30 cellular contexts compared by ENCODE assay signal in the genomic region with DNA sequence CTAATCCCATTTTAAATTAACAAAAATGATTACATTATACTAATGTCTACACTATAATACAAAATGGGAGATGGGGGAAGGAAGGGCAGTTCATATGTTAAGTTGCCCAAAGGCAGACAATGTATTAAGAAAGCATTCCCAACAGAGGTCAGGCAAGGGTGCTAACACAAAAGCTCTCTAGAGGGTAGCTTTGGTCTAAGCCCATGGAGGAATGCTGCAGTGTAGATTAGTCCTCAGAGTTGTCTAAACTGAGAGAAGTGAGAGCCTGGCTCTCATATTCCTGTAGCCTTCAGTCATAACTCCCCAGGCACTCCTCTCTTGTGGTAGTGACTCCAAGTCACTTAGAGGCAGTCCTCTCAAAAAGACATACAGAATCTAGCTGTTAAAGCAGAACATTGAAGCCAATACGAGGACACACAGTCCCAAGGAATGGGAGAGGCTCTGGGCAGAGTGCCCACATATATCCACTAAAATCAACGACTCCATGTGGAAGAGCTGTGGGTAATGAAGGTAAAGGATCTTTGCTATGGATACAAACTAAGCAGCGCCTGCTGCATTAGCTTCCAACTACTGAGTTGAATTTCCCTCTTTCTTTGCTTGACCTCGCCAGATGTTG. TPM values are rescaled to one million over a fixed set of nuclear protein-coding genes. Genes with fewer than 3 reads are reported as not detected.
A peak's percentile ranks its signal among the peaks of the same experiment; 100 is the strongest.
DNase-seq lines count a peak whose midpoint lies in the region; ATAC-seq and TF ChIP-seq lines count a peak whose summit lies in the region.
"Had no signal": no experiment of that assay in that cellular context is flagged by ENCODE, and none has a peak within 500 bp of the region (broad histone marks: within the 10 kb centered on the region; RNA-seq: fewer than 3 reads in every experiment).

No MANE protein-coding gene starts in this region.

- H3K27me3 ChIP-seq in Panc1 (ENCODE audit: control insufficient read depth, insufficient read depth, low read length) = no peaks in the 10 kb centered on the region
- no peaks in the 10 kb centered on the region for H3K27me3 ChIP-seq in iPS-20b (ENCODE audit: insufficient read depth, low read length)
- H3K27me3 ChIP-seq in stomach = no peaks in the 10 kb centered on the region
- H3K27me3 ChIP-seq: colonic mucosa, left lung, SJCRH30, thyroid gland had no signal

- POLR2A ChIA-PET in Panc1 (lab: Charles Lee) = no interaction called here

- 58 to 67% (median 63%) methylated on average over 4 of the region's 4 CpGs for WGBS in stomach, 5 donors

- peaks cover 2% of the 10 kb centered on the region; the same call in 1 of the 2 replicates for H3K4me1 ChIP-seq in Panc1 (ENCODE audit: control insufficient read depth, insufficient read depth, low read length)
- H3K4me1 ChIP-seq in iPS-20b (ENCODE audit: insufficient read depth, low read length) = peaks cover 34% of the 10 kb centered on the region
- H3K4me1 ChIP-seq in stomach = peaks cover 0 to 27% (median 12%) of the 10 kb centered on the region in 4 donors
- H3K4me1 ChIP-seq: SJCRH30, thyroid gland had no signal

- peak; percentile 3 for DNase-seq in NCI-H82 (lab: John Stamatoyannopoulos, UW)
- DNase-seq in NCI-H82 treated with DMSO at 0.1 percent for 48 hours (lab: John Stamatoyannopoulos, UW; ENCODE audit: unreplicated experiment) = no peak
- DNase-seq in Panc1 (ENCODE audit: low read depth, low spot score) = no peak
- no peak for DNase-seq in stomach
- DNase-seq in mucosa of gallbladder (ENCODE audit: low spot score) = no peak
- no peak for DNase-seq in epidermal melanocyte (ENCODE audit: insufficient read length, low spot score)
- DNase-seq: activated CD4-positive, alpha-beta memory T cell treated with anti-CD3 and anti-CD28 coated beads for 36 hours; activated CD4-positive, CD25-positive, alpha-beta regulatory T cell treated with anti-CD3 and anti-CD28 coated beads, Interleukin-2, amount 50 U/mL, for 72 hours; activated CD8-positive, alpha-beta memory T cell treated with anti-CD3 and anti-CD28 coated beads, Interleukin-2, amount 50 U/mL, for 4 hours; AML-193; CD8-positive, alpha-beta memory T cell; colonic mucosa; effector memory CD8-positive, alpha-beta T cell; Kasumi-1; left lung; naive thymus-derived CD8-positive, alpha-beta T cell; NCI-H1048; NCI-H187; NCI-H524; SJCRH30; stimulated activated CD4-positive, alpha-beta T cell treated with anti-CD3 and anti-CD28 coated beads, Interleukin-1b, Interleukin-23, amount 100 ng/mL, for 48 hours; stimulated activated CD8-positive, alpha-beta memory T cell treated with anti-CD3 and anti-CD28 coated beads, Interleukin-4, amount 100 ng/mL, for 48 hours; stimulated activated naive CD8-positive, alpha-beta T cell treated with anti-CD3 and anti-CD28 coated beads, Interleukin-15, amount 100 ng/mL, for 72 hours; T-helper 1 cell; thyroid gland had no signal

- BruUV-seq in Panc1 (replicated peaks; lab: Mats Ljungman, UMichigan) = no TSS peak

- ATAC-seq in Panc1 (peak; percentile 58), HG02610 (IDR thresholded peaks at IDR 0.05; ENCODE audit: unreplicated experiment) (no peak)
- ATAC-seq: effector memory CD8-positive, alpha-beta T cell; esophagus mucosa; HCT116; left lung; naive thymus-derived CD8-positive, alpha-beta T cell; stimulated activated naive CD8-positive, alpha-beta T cell treated with anti-CD3 and anti-CD28 coated beads, Interleukin-15, amount 100 ng/mL, for 72 hours had no signal

- no peak overlapping the region for H3K9ac ChIP-seq in iPS-20b (ENCODE audit: low read depth, low read length)

- TF ChIP-seq POLR2A in stomach (IDR thresholded peaks at IDR 0.05) = no peak

- no peak for TF ChIP-seq EP300 in stomach (IDR thresholded peaks at IDR 0.05)

- CTCF ChIA-PET in Panc1 (lab: Charles Lee) = interaction anchor here (1.2 kb wide), 1 partner anchor 13 kb away, joined by 3 read pairs; no protein-coding TSS in a partner anchor

- intact Hi-C loops in Panc1 (cut with micrococcal nuclease; ENCODE audit: unreplicated experiment) = no loop called here
- intact Hi-C loops in stomach (cut with DNase I; ENCODE audit: low total_unique reads) = no loop called here

- H3K36me3 ChIP-seq in Panc1 (ENCODE audit: control insufficient read depth, insufficient read depth, low read length) (no peaks in the 10 kb centered on the region), iPS-20b (ENCODE audit: insufficient read depth, low read depth, low read length) (no peaks in the 10 kb centered on the region), stomach (no peaks in the 10 kb centered on the region)
- H3K36me3 ChIP-seq: colonic mucosa, left lung, SJCRH30, thyroid gland had no signal

- no peaks in the 10 kb centered on the region for H3K9me3 ChIP-seq in Panc1 (ENCODE audit: control insufficient read depth, insufficient read depth, low read depth, low read length)
- no peaks in the 10 kb centered on the region for H3K9me3 ChIP-seq in iPS-20b (ENCODE audit: insufficient read depth, low read depth, low read length)
- no peaks in the 10 kb centered on the region for H3K9me3 ChIP-seq in stomach
- H3K9me3 ChIP-seq: colonic mucosa, left lung, SJCRH30, thyroid gland had no signal

- H3K27ac ChIP-seq in Panc1 (ENCODE audit: low read length) (no peak overlapping the region), iPS-20b (ENCODE audit: low read length) (no peak overlapping the region), stomach (peak overlapping the region in 3 of 5 donors; percentile 9 to 44 (median 13))
- H3K27ac ChIP-seq: colonic mucosa, left lung, SJCRH30, skin epidermis, thyroid gland had no signal

- H3K4me3 ChIP-seq in Panc1 (ENCODE audit: low read depth in 2 of 2, low read length in 2 of 2) = no peak overlapping the region
- 0 out of 2 replicates have a peak overlapping the region, but pooled peaks have one; percentile 16 for H3K4me3 ChIP-seq in iPS-20b (ENCODE audit: low read length)
- H3K4me3 ChIP-seq in stomach = no peak overlapping the region
- H3K4me3 ChIP-seq: colonic mucosa, left lung, SJCRH30, skin epidermis, thyroid gland had no signal

- TF ChIP-seq CTCF in Panc1 (IDR thresholded peaks at IDR 0.05) = no peak
- no peak for TF ChIP-seq CTCF in stomach (IDR thresholded peaks at IDR 0.05)

- in situ Hi-C loops in Panc1 (cut with HindIII; ENCODE audit: low pct_unique_long_range_greater_than_20kb, low sequenced_read_pairs) = no loop called here

RNA-seq across cellular contexts. Expression of a gene that starts 14.5 kb away (rescaled TPM):
- total RNA-seq in Panc1 (2021; ENCODE audit: unreplicated experiment) = 5.7 TPM
- 0.94 TPM for polyA plus RNA-seq in Panc1 (2012; ENCODE audit: insufficient read length)
- total RNA-seq in stomach = 10 to 100 TPM in 1 of 5 donors, 1 to 10 TPM in 1, not detected in 3; 7.4 to 14.3 TPM
- polyA plus RNA-seq in stomach = 1 to 10 TPM in 1 of 3 donors, under 1 TPM in 2; 0.61 to 1.2 (median 0.75) TPM
- 6.2 TPM for total RNA-seq in mucosa of gallbladder
- polyA plus RNA-seq: naive thymus-derived CD8-positive, alpha-beta T cell had no signal

Comparison
In these comparisons a context has a peak if more than half of its experiments do, and no peak if none do; other contexts are left out.
1. H3K27ac ChIP-seq: peak in stomach (3 of 5); none in Panc1 (single experiment) and iPS-20b (single experiment).